Comparison of ENCODE assay signal across 30 cellular contexts in the genomic region with DNA sequence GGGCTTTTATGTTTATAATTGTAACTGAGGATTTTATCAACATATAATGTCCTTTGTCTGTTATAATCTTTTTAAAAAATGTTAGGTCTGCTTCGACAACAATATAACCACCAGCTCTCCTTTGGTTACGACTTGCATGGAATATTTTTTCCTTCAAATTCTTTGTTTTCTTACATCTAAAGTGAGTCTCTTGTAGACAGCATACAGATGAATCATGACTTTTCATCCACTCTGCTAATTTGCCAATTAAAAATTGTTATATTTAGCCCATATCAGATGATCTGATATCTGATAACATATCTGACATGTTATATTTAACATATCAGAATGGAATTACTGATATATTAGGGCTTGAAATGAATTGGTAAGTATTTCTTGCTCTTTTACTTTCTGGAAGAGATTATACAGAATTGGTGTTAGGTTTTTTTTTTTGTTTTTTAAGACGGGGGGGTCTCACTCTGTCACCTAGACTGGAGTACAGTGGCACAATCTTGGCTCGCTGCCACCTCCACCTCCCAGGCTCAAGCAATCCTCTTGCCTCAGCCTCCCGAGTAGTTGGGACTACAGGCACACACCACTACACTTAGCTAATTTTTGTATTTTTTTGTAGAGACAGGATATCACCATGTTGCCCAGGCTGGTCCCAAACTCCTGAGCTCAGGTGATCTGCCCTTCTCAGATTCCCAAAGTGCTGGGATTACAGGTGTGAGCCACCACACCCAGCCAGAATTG. TPM values are rescaled to one million over a fixed set of nuclear protein-coding genes. Genes with fewer than 3 reads are reported as not detected.
"Had no signal": no experiment of that assay in that cellular context is flagged by ENCODE, and none has a peak within 500 bp of the region (broad histone marks: within the 10 kb centered on the region; RNA-seq: fewer than 3 reads in every experiment).

No MANE protein-coding gene starts in this region.

- ATAC-seq: naive thymus-derived CD8-positive, alpha-beta T cell; natural killer cell treated with Interleukin-12 subunit alpha and Interleukin-12 subunit beta and Interleukin-15 and Interleukin-18, amount 100 ng/mL, for 72 hours; psoas muscle; right cardiac atrium; right lobe of liver; stimulated activated effector memory CD8-positive, alpha-beta T cell treated with anti-CD3 and anti-CD28 coated beads, Interleukin-12 subunit alpha, Interleukin-12 subunit beta, amount 100 ng/mL, for 72 hours; stimulated activated naive B cell treated with anti-CD40 and anti-IgM and Interleukin-4, amounts not matched to agents 10 μg/mL and 1 μg/mL and 100 μg/mL, for 72 hours had no signal

- H3K4me1 ChIP-seq: parathyroid adenoma, psoas muscle, right lobe of liver, stomach, thyroid gland, tibial nerve, upper lobe of left lung, vagina had no signal

- H3K9me3 ChIP-seq: neutrophil, ovary, psoas muscle, thyroid gland, vagina had no signal

- H3K27ac ChIP-seq: neutrophil, ovary, parathyroid adenoma, psoas muscle, right lobe of liver, skin epidermis, stomach, thoracic aorta, thyroid gland, tibial nerve, upper lobe of left lung, vagina had no signal

- H3K27me3 ChIP-seq: ovary, right lobe of liver, thyroid gland, upper lobe of left lung, vagina had no signal

- H3K36me3 ChIP-seq: neutrophil, ovary, right lobe of liver, stomach, thoracic aorta, thyroid gland, tibial nerve, upper lobe of left lung, vagina had no signal

- H3K9ac ChIP-seq: parathyroid adenoma had no signal

- FAIRE-seq: urothelium cell line had no signal

- H3K4me3 ChIP-seq: ovary, psoas muscle, right lobe of liver, skin epidermis, stomach, thoracic aorta, thyroid gland, tibial nerve, upper lobe of left lung, vagina had no signal

- H2AFZ ChIP-seq: parathyroid adenoma had no signal

- H3K79me2 ChIP-seq: parathyroid adenoma had no signal

- DNase-seq: naive thymus-derived CD8-positive, alpha-beta T cell; nephron progenitor cell; nucleus accumbens; ovary; posterior cingulate gyrus; right cardiac atrium; right lobe of liver; stimulated activated CD4-positive, alpha-beta T cell treated with anti-CD3 and anti-CD28 coated beads, Interleukin-15, amount 100 ng/mL, for 24 hours; stimulated activated CD4-positive, alpha-beta T cell treated with anti-CD3 and anti-CD28 coated beads, Interleukin-2, amount 100 ng/mL, for 24 hours; stimulated activated CD4-positive, alpha-beta T cell treated with anti-CD3 and anti-CD28 coated beads, Interleukin-2, amount 100 ng/mL, for 48 hours; stimulated activated CD4-positive, alpha-beta T cell treated with anti-CD3 and anti-CD28 coated beads, Interleukin-4, amount 100 ng/mL, for 24 hours; stimulated activated naive B cell treated with anti-CD40 and anti-IgM and Interleukin-4, amounts not matched to agents 10 μg/mL and 1 μg/mL and 100 μg/mL, for 72 hours; stimulated activated naive CD4-positive, alpha-beta T cell treated with Interleukin-2 at 50 U/mL for 16 hours; stomach; thyroid gland; trophoblast cell; upper lobe of left lung had no signal

RNA-seq across cellular contexts. Expression of a gene that starts 27.5 kb away (rescaled TPM):
- total RNA-seq: neural crest cell, progenitor cell of endocrine pancreas, renal cortical epithelial cell had no signal
